Comparison of ENCODE assay signal across 8 cellular contexts in the genomic region with DNA sequence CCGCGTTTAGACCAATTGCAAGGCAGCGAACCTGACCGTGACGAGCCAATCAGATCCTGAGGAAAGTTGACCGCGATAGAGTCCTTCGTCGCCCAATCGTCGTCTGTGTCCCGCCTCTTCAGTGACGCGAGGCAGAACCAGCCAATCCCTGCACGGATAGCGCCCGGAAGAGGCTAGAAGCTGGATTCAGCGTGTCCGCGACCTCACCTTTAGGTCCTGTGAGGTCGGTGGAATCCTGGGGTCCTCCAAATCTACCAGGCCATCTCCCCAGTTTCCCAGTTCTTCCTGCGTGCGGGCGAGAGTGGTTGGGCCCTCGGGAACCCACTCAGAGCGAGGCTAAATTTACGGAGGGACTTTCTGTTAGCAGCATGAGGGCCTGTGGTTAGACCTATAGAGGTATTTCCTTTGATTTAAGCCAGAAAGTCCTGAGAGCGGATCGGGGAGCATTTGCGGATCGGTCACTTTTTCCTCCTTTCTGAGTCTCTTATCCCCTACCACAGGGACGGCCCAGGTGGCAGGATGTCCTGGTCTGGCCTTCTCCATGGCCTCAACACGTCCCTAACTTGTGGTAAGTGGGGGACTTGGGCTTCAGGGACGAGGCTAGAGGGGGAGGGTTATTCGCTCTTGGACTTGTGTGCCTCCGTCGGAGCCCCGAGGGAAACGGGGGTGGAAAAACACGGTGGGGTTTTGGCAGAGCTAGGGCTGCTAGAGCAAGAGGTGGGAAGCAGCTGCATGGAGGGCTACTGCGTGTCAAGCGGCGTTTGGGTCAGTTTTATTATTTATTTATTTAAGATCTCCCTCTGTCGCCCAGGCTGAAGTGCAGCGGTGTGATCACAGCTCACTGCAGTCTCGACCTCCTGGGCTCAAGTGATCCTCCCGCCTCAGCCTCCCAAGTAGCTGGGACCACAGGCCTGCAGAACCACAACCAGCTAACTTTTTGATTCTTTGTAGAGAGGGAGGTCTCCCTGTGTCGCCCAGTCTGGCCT. TPM values are rescaled to one million over a fixed set of nuclear protein-coding genes. Genes with fewer than 3 reads are reported as not detected.
DNase-seq lines count a peak whose midpoint lies in the region; ATAC-seq, FAIRE-seq and TF ChIP-seq lines count a peak whose summit lies in the region.

Gene MRPS12, plus strand, starts transcription at position 169 of the 986 bp plus-strand sequence. Its CDS starts 351 bp downstream, at position 520.

- no peaks in the 10 kb centered on the region for H3K27me3 ChIP-seq in SU-DHL-6 (ENCODE audit: low read length)
- no peaks in the 10 kb centered on the region for H3K27me3 ChIP-seq in right cardiac atrium (ENCODE audit: control insufficient read depth, insufficient read depth)
- no peaks in the 10 kb centered on the region for H3K27me3 ChIP-seq in psoas muscle (ENCODE audit: insufficient read depth in 3 of 3, low read length in 2 of 3)
- H3K27me3 ChIP-seq in aorta (ENCODE audit: control insufficient read depth in 1 of 2, insufficient read depth in 2 of 2, low read length in 1 of 2), result no peaks in the 10 kb centered on the region

- peak; percentile 92 for TF ChIP-seq POLR2A in GM12892 (IDR thresholded peaks at IDR 0.05; ENCODE audit: low read depth, low read length)

- intact Hi-C loops in right cardiac atrium (cut with DNase I) (loop anchor here in 1 of 4 donors (5.0 kb wide), 1 partner anchor 79 kb away; no protein-coding TSS in a partner anchor), psoas muscle (cut with DNase I) (loop anchor here in 1 of 2 donors (5.0 kb wide), 1 partner anchor 199 kb away; no protein-coding TSS in a partner anchor), aorta (cut with DNase I) (loop anchor here (1.0 to 10.0 kb wide), 2 partner anchors 386 to 387 kb away; no protein-coding TSS in a partner anchor)

- ATAC-seq in HG02623 (IDR thresholded peaks at IDR 0.05; ENCODE audit: unreplicated experiment) (peak; percentile 87), right cardiac atrium (peak; percentile 97 to 98), psoas muscle (peak; percentile 96 to 98 (median 97)), aorta (ENCODE audit: low FRiP score) (peak; percentile 98)

- peak within 1 kb of the TSS; percentile 66 for H2AFZ ChIP-seq in SU-DHL-6 (ENCODE audit: low read depth, low read length, severe bottlenecking)

- H3F3A ChIP-seq in SU-DHL-6 (ENCODE audit: insufficient read depth), result no peaks in the 10 kb centered on the region

- peak within 1 kb of the TSS; percentile 86 for H3K27ac ChIP-seq in SU-DHL-6 (ENCODE audit: low read depth, low read length)
- peak within 1 kb of the TSS; percentile 75 for H3K27ac ChIP-seq in right cardiac atrium (ENCODE audit: low read length)
- peak within 1 kb of the TSS; percentile 93 for H3K27ac ChIP-seq in psoas muscle
- H3K27ac ChIP-seq in aorta (ENCODE audit: low read depth in 1 of 2, low read length in 2 of 2), result peak within 1 kb of the TSS in 1 of 2 donors; percentile 69

- H3K79me2 ChIP-seq in SU-DHL-6 (ENCODE audit: insufficient read depth, low read length), result peaks cover 51% of the 10 kb centered on the region

- peaks cover 11% of the 10 kb centered on the region for H3K36me3 ChIP-seq in SU-DHL-6 (ENCODE audit: low read length)
- H3K36me3 ChIP-seq in psoas muscle (ENCODE audit: insufficient read depth in 1 of 2, low read depth in 1 of 2), result peaks cover 0 to 32% of the 10 kb centered on the region in 2 donors
- H3K36me3 ChIP-seq in aorta (ENCODE audit: control insufficient read depth in 1 of 2, insufficient read depth in 2 of 2, low read length in 1 of 2), result no peaks in the 10 kb centered on the region

- peak; percentile 99 for FAIRE-seq in GM12892 (lab: Jason Lieb, UNC)

- no peaks in the 10 kb centered on the region for H3K4me1 ChIP-seq in right cardiac atrium (ENCODE audit: control insufficient read depth, insufficient read depth, low read length)
- H3K4me1 ChIP-seq in psoas muscle, result peaks cover 18% of the 10 kb centered on the region
- no peaks in the 10 kb centered on the region for H3K4me1 ChIP-seq in aorta (ENCODE audit: control insufficient read depth in 1 of 2, insufficient read depth in 2 of 2, low read length in 2 of 2)

- TF ChIP-seq CTCF in SU-DHL-6 (IDR thresholded peaks at IDR 0.05; ENCODE audit: insufficient read depth, low read length, poor library complexity, severe bottlenecking) (no peak), astrocyte of the cerebellum (IDR thresholded peaks at IDR 0.05; ENCODE audit: low read depth, low read length, missing control alignments) (no peak), psoas muscle (IDR thresholded peaks at IDR 0.05) (no peak)

- DNase-seq in GM12892 (ENCODE audit: insufficient read length), result peak; percentile 98
- DNase-seq in NCI-H1105 (lab: John Stamatoyannopoulos, UW), result peak; percentile 98
- DNase-seq in astrocyte of the cerebellum (ENCODE audit: low read depth), result peak; percentile 99
- peak; percentile 98 to 99 (median 99) for DNase-seq in right cardiac atrium
- peak; percentile 97 to 99 for DNase-seq in psoas muscle
- DNase-seq in aorta, result peak; percentile 99

- H3K4me2 ChIP-seq in SU-DHL-6 (ENCODE audit: low read depth, low read length, poor library complexity, severe bottlenecking), result peak within 1 kb of the TSS; percentile 72

- H3K9ac ChIP-seq in SU-DHL-6 (ENCODE audit: low read length), result peak within 1 kb of the TSS; percentile 72

- peak within 1 kb of the TSS; percentile 74 for H3K4me3 ChIP-seq in SU-DHL-6 (ENCODE audit: insufficient read depth, low read length, poor library complexity, severe bottlenecking)
- H3K4me3 ChIP-seq in astrocyte of the cerebellum (ENCODE audit: low read depth, low read length), result peak within 1 kb of the TSS; percentile 97
- peak within 1 kb of the TSS; percentile 87 for H3K4me3 ChIP-seq in right cardiac atrium (ENCODE audit: low read length)
- peak within 1 kb of the TSS; percentile 78 for H3K4me3 ChIP-seq in psoas muscle
- peak within 1 kb of the TSS; percentile 58 to 92 for H3K4me3 ChIP-seq in aorta (ENCODE audit: low read length in 2 of 2)

- H3K9me2 ChIP-seq in SU-DHL-6 (replicated peaks; ENCODE audit: insufficient read depth, low read length), result no peaks in the 10 kb centered on the region

- peaks cover 6% of the 10 kb centered on the region; the same call in 1 of the 2 replicates for H3K9me3 ChIP-seq in SU-DHL-6 (ENCODE audit: insufficient read depth, low read length)
- H3K9me3 ChIP-seq in right cardiac atrium (ENCODE audit: control insufficient read depth, low read length), result no peaks in the 10 kb centered on the region
- no peaks in the 10 kb centered on the region for H3K9me3 ChIP-seq in psoas muscle
- H3K9me3 ChIP-seq in aorta (ENCODE audit: control insufficient read depth, low read length), result no peaks in the 10 kb centered on the region

- H4K20me1 ChIP-seq in SU-DHL-6 (ENCODE audit: low read depth, low read length), result no peaks in the 10 kb centered on the region

- 6% methylated on average over 48 of the region's 48 CpGs for WGBS in right cardiac atrium
- WGBS in psoas muscle, 3 donors, result 4 to 5% (median 5%) methylated on average over 48 of the region's 48 CpGs
- WGBS in aorta, 2 donors, result 4 to 5% methylated on average over 48 of the region's 48 CpGs

- in situ Hi-C loops in astrocyte of the cerebellum (cut with HindIII; ENCODE audit: low sequenced_read_pairs), result no loop called here

RNA-seq across cellular contexts. Expression of gene MRPS12, which starts in this region (rescaled TPM):
- 29.3 TPM for polyA plus RNA-seq in GM12892 (2012; ENCODE audit: missing spikeins)
- 10 to 100 TPM; 49.9 to 68.7 (median 56.7) TPM for total RNA-seq in right cardiac atrium
- 80.5 TPM for polyA plus RNA-seq in right cardiac atrium
- 10 to 100 TPM; 33.8 to 70.6 (median 42.4) TPM for total RNA-seq in psoas muscle
- polyA plus RNA-seq in psoas muscle, result 100 to 1,000 TPM in 1 of 3 donors, 10 to 100 TPM in 2; 70.5 to 175 (median 71.4) TPM
- 10 to 100 TPM; 14.3 to 15.8 TPM for total RNA-seq in aorta
- polyA plus RNA-seq in aorta, result 10 to 100 TPM; 24.9 to 33.3 TPM
